Comparison of ENCODE assay signal across 8 cellular contexts in genomic region chr17:42276359-42276608, GRCh38. TPM values are rescaled to one million over a fixed set of nuclear protein-coding genes. Genes with fewer than 3 reads are reported as not detected.
A peak's percentile ranks its signal among the peaks of the same experiment; 100 is the strongest.
DNase-seq lines count a peak whose midpoint lies in the region; ATAC-seq, FAIRE-seq and TF ChIP-seq lines count a peak whose summit lies in the region.

TSS of gene STAT5B (minus strand) at chr17:42276391. CDS start at chr17:42232127, 44,264 bp downstream.

- peak within 1 kb of the TSS; percentile 72 for H3K9ac ChIP-seq in keratinocyte (ENCODE audit: control insufficient read depth, extremely low read depth, insufficient read depth, low read length)

- ATAC-seq in GM21825 (IDR thresholded peaks at IDR 0.05; ENCODE audit: unreplicated experiment) (peak; percentile 53), GM18870 (IDR thresholded peaks at IDR 0.05; ENCODE audit: unreplicated experiment) (no peak)

- DNase-seq in EL (peak; percentile 66), NAMALWA (ENCODE audit: low spot score) (peak; percentile 62), keratinocyte (ENCODE audit: low read depth, low spot score) (no peak)
- peak; percentile 26 to 68 (median 46) for DNase-seq in activated CD4-positive, CD25-positive, alpha-beta regulatory T cell (lab: John Stamatoyannopoulos, UW)
- DNase-seq in central memory CD4-positive, alpha-beta T cell: peak; percentile 69
- DNase-seq in stimulated activated CD4-positive, alpha-beta T cell treated with anti-CD3 and anti-CD28 coated beads, Interleukin-12 subunit alpha, Interleukin-12 subunit beta, amount 100 ng/mL, for 48 hours (ENCODE audit: low read depth in 2 of 3, low spot score in 1 of 3): peak in 2 of 3 donors; percentile 14 to 58

- H3K4me3 ChIP-seq in keratinocyte (ENCODE audit: control insufficient read depth in 2 of 3, extremely low read depth in 1 of 3, insufficient read depth in 2 of 3, low read depth in 1 of 3, low read length in 3 of 3): peak within 1 kb of the TSS; percentile 73 to 80 (median 75)

- no peak for TF ChIP-seq CTCF in keratinocyte (optimal IDR thresholded peaks at IDR 0.05 in 1 of 3, IDR thresholded peaks at IDR 0.05 in 1 of 3, conservative IDR thresholded peaks at IDR 0.05 in 1 of 3; ENCODE audit: extremely low read depth in 1 of 3, insufficient read depth in 2 of 3, low read length in 3 of 3)

- peak within 1 kb of the TSS; percentile 11 for H3K27ac ChIP-seq in keratinocyte (ENCODE audit: control insufficient read depth, insufficient read depth, low read length)

- peaks cover 8% of the 10 kb centered on the region for H3K79me2 ChIP-seq in keratinocyte (ENCODE audit: control insufficient read depth, insufficient read depth, low read length)

- no peaks in the 10 kb centered on the region for H3K9me3 ChIP-seq in keratinocyte (ENCODE audit: control insufficient read depth, low read depth, low read length)

- no peaks in the 10 kb centered on the region for H3K27me3 ChIP-seq in keratinocyte (ENCODE audit: control insufficient read depth, extremely low read depth, insufficient read depth, low read length)

- peaks cover 15% of the 10 kb centered on the region for H3K4me1 ChIP-seq in keratinocyte (ENCODE audit: control insufficient read depth, extremely low read depth, insufficient read depth, low read length)

- dilution Hi-C loops in keratinocyte (cut with MboI; ENCODE audit: extremely low pct_ligation_motif_present, low sequenced_read_pairs): no loop called here

- no peaks in the 10 kb centered on the region for H3K36me3 ChIP-seq in keratinocyte (ENCODE audit: control insufficient read depth in 2 of 2, extremely low read depth in 1 of 2, insufficient read depth in 2 of 2, low read length in 2 of 2)

- H3K9me1 ChIP-seq in keratinocyte (ENCODE audit: control insufficient read depth, extremely low read depth, insufficient read depth, low read length): no peaks in the 10 kb centered on the region

- peak within 1 kb of the TSS; percentile 92 for H3K4me2 ChIP-seq in keratinocyte (ENCODE audit: control insufficient read depth, extremely low read depth, insufficient read depth, low read depth, low read length)

- H2AFZ ChIP-seq in keratinocyte (ENCODE audit: control insufficient read depth, low read length): peak within 1 kb of the TSS; percentile 86

- H4K20me1 ChIP-seq in keratinocyte (ENCODE audit: control insufficient read depth, extremely low read depth, insufficient read depth, low read length): no peaks in the 10 kb centered on the region

- FAIRE-seq in keratinocyte (lab: Jason Lieb, UNC): no peak

RNA-seq across cellular contexts. Expression of gene STAT5B, which starts in this region (rescaled TPM):
- polyA plus RNA-seq in keratinocyte: 10.9 to 16.1 TPM (median 12.4 TPM) in 3 replicates
- 7.1 TPM for polyA plus RNA-seq in keratinocyte (2011; ENCODE audit: low read depth)
- 7.8 and 11.7 TPM in 2 replicates for polyA plus RNA-seq in keratinocyte (2011; cell fraction: cytosol; rRNA removed)
- polyA plus RNA-seq in keratinocyte (2011; cell fraction: nucleus; rRNA removed): 30.5 and 32.6 TPM in 2 replicates
- polyA plus RNA-seq in keratinocyte (2012; ENCODE audit: low replicate concordance): 8.2 and 9.9 TPM in 2 replicates
- polyA minus RNA-seq in keratinocyte: 11.5 to 18.1 TPM (median 13.1 TPM) in 3 replicates
- polyA minus RNA-seq in keratinocyte (2011; cell fraction: cytosol; rRNA and poly(A)+ RNA removed): 16.9 TPM
- 11.2 and 13.8 TPM in 2 replicates for polyA minus RNA-seq in keratinocyte (2011; cell fraction: nucleus; rRNA and poly(A)+ RNA removed)
